Comparison of ENCODE assay signal across 8 cellular contexts in genomic region chr6:2749972-2750600, GRCh38. TPM values are rescaled to one million over a fixed set of nuclear protein-coding genes. Genes with fewer than 3 reads are reported as not detected.
DNase-seq lines count a peak whose midpoint lies in the region; ATAC-seq and TF ChIP-seq lines count a peak whose summit lies in the region.

No MANE protein-coding gene starts in this region.

- DNase-seq in BE2C (peak; percentile 65), HK-2 (ENCODE audit: unreplicated experiment) (peak; percentile 46), RPMI8226 (peak; percentile 86), pons (ENCODE audit: low spot score) (peak; percentile 85)
- DNase-seq in activated effector memory CD4-positive, alpha-beta T cell treated with Interleukin-2 at 50 U/mL for 16 hours, result peak; percentile 48

- H3K4me1 ChIP-seq in BE2C (no peaks in the 10 kb centered on the region; the same call in none of the 2 replicates), gastroesophageal sphincter (peaks cover 0 to 5% (median 0%) of the 10 kb centered on the region in 3 donors)

- no peak overlapping the region for H3K27ac ChIP-seq in gastroesophageal sphincter

- H3K27me3 ChIP-seq in BE2C (peaks cover 58% of the 10 kb centered on the region), gastroesophageal sphincter (no peaks in the 10 kb centered on the region)

- ATAC-seq in gastroesophageal sphincter (no peak), GM21529 (IDR thresholded peaks at IDR 0.05; ENCODE audit: unreplicated experiment) (no peak), GM19035 (IDR thresholded peaks at IDR 0.05; ENCODE audit: unreplicated experiment) (no peak)

- H3K9me3 ChIP-seq in BE2C (no peaks in the 10 kb centered on the region), gastroesophageal sphincter (no peaks in the 10 kb centered on the region)

- TF ChIP-seq CTCF in BE2C (IDR thresholded peaks at IDR 0.05; ENCODE audit: low read depth, low read length) (peak; percentile 87), gastroesophageal sphincter (IDR thresholded peaks at IDR 0.05) (peak; percentile 73 to 85 (median 76))

- H3K36me3 ChIP-seq in BE2C, result no peaks in the 10 kb centered on the region
- H3K36me3 ChIP-seq in gastroesophageal sphincter, result no peaks in the 10 kb centered on the region

- 2 to 5% methylated on average over 11 of the region's 11 CpGs for WGBS in gastroesophageal sphincter (ENCODE audit: low coverage in 1 of 2), 2 donors

- H3K4me3 ChIP-seq in BE2C (ENCODE audit: low read depth, low read length) (no peak overlapping the region; the same call in 1 of the 2 replicates), gastroesophageal sphincter (no peak overlapping the region)

- TF ChIP-seq POLR2A in gastroesophageal sphincter (IDR thresholded peaks at IDR 0.05), result no peak

- TF ChIP-seq EP300 in gastroesophageal sphincter (IDR thresholded peaks at IDR 0.05), result no peak

RNA-seq across cellular contexts. Expression of gene MYLK4, which starts 0.6 kb away (rescaled TPM):
- not detected for polyA plus RNA-seq in BE2C (2012; ENCODE audit: insufficient read depth, insufficient read length, low read depth)
- 1 to 10 TPM in 1 of 4 donors, under 1 TPM in 3; 0.31 to 1.2 (median 0.56) TPM for total RNA-seq in gastroesophageal sphincter

RNA-seq across cellular contexts. Expression of gene WRNIP1, which starts 15.1 kb away (rescaled TPM):
- polyA plus RNA-seq in BE2C (2012; ENCODE audit: insufficient read depth, insufficient read length, low read depth), result 63.1 TPM
- 10 to 100 TPM; 48.1 to 66.1 (median 57.1) TPM for total RNA-seq in gastroesophageal sphincter
